In genomic region chr14:101835566-101835965, GRCh38 we compare ENCODE assay signal across 9 cellular contexts.
DNase-seq lines count a peak whose midpoint lies in the region; ATAC-seq and TF ChIP-seq lines count a peak whose summit lies in the region.
"Had no signal": no experiment of that assay in that cellular context is flagged by ENCODE, and none has a peak within 500 bp of the region (broad histone marks: within the 10 kb centered on the region; RNA-seq: fewer than 3 reads in every experiment).

No MANE protein-coding gene starts in this region.

- no peaks in the 10 kb centered on the region for H3K27me3 ChIP-seq in CD8-positive, alpha-beta T cell (ENCODE audit: insufficient read depth, low read length)
- H3K27me3 ChIP-seq in SU-DHL-6 (ENCODE audit: low read length) (no peaks in the 10 kb centered on the region), sigmoid colon (no peaks in the 10 kb centered on the region)
- H3K27me3 ChIP-seq: hepatocyte had no signal

- DNase-seq in CD8-positive, alpha-beta T cell: no peak
- DNase-seq in left ventricle myocardium superior: no peak
- no peak for DNase-seq in sigmoid colon
- no peak for DNase-seq in NCI-H1105 treated with DMSO at 0.1 percent for 48 hours (lab: John Stamatoyannopoulos, UW)
- DNase-seq in kidney tubule cell (ENCODE audit: low spot score): no peak
- DNase-seq: NCI-H146 had no signal

- H3K36me3 Mint-ChIP-seq in CD8-positive, alpha-beta T cell: peaks cover 70% of the 10 kb centered on the region

- no peaks in the 10 kb centered on the region for H4K20me1 ChIP-seq in SU-DHL-6 (ENCODE audit: low read depth, low read length)

- POLR2A ChIA-PET in CD8-positive, alpha-beta T cell (lab: Charles Lee): interaction anchor here (1.1 to 2.4 kb wide), 6 partner anchors 9 to 26 kb away, joined by 6 to 14 read pairs (median 8); no protein-coding TSS in a partner anchor

- no peaks in the 10 kb centered on the region for H3K9me3 Mint-ChIP-seq in CD8-positive, alpha-beta T cell

- no peak for TF ChIP-seq POLR2A in sigmoid colon (IDR thresholded peaks at IDR 0.05)

- peaks cover 82% of the 10 kb centered on the region for H3K4me1 ChIP-seq in CD8-positive, alpha-beta T cell (ENCODE audit: insufficient read depth, low read length)
- H3K4me1 ChIP-seq in sigmoid colon: peaks cover 0 to 97% (median 81%) of the 10 kb centered on the region in 4 donors

- peak overlapping the region; percentile 4; the same call in 1 of the 2 replicates for H3K9ac ChIP-seq in SU-DHL-6 (ENCODE audit: low read length)

- peaks cover 9% of the 10 kb centered on the region for H3K36me3 ChIP-seq in CD8-positive, alpha-beta T cell (ENCODE audit: insufficient read depth, low read length)
- H3K36me3 ChIP-seq in SU-DHL-6 (ENCODE audit: low read length): no peaks in the 10 kb centered on the region
- H3K36me3 ChIP-seq in sigmoid colon: peaks cover 0 to 4% (median 0%) of the 10 kb centered on the region in 4 donors

- H3K27me3 Mint-ChIP-seq in CD8-positive, alpha-beta T cell (ENCODE audit: low read depth): no peaks in the 10 kb centered on the region

- TF ChIP-seq EP300 in sigmoid colon (IDR thresholded peaks at IDR 0.05): no peak

- H3K4me3 ChIP-seq in CD8-positive, alpha-beta T cell (ENCODE audit: low read depth, low read length): no peak overlapping the region
- no peak overlapping the region for H3K4me3 ChIP-seq in SU-DHL-6 (ENCODE audit: insufficient read depth, low read length, poor library complexity, severe bottlenecking)
- H3K4me3 ChIP-seq in sigmoid colon: no peak overlapping the region
- H3K4me3 ChIP-seq: hepatocyte had no signal

- H3K79me2 ChIP-seq in SU-DHL-6 (ENCODE audit: insufficient read depth, low read length): peaks cover 96% of the 10 kb centered on the region

- H3K27ac Mint-ChIP-seq in CD8-positive, alpha-beta T cell: peak overlapping the region; percentile 90

- H2AFZ ChIP-seq in SU-DHL-6 (ENCODE audit: low read depth, low read length, severe bottlenecking): no peak overlapping the region
- H2AFZ ChIP-seq: hepatocyte had no signal

- H3F3A ChIP-seq in SU-DHL-6 (ENCODE audit: insufficient read depth): peaks cover 31% of the 10 kb centered on the region

- no peaks in the 10 kb centered on the region for H3K9me2 ChIP-seq in SU-DHL-6 (replicated peaks; ENCODE audit: insufficient read depth, low read length)

- CTCF ChIA-PET in CD8-positive, alpha-beta T cell (lab: Charles Lee): interaction anchor here (1.0 to 2.2 kb wide), 5 partner anchors 10 to 65 kb away, joined by 3 to 10 read pairs (median 5); no protein-coding TSS in a partner anchor

- H3K9me3 ChIP-seq in CD8-positive, alpha-beta T cell (ENCODE audit: low read length): no peaks in the 10 kb centered on the region
- no peaks in the 10 kb centered on the region for H3K9me3 ChIP-seq in SU-DHL-6 (ENCODE audit: insufficient read depth, low read length)
- H3K9me3 ChIP-seq in sigmoid colon: no peaks in the 10 kb centered on the region

- H3K4me1 Mint-ChIP-seq in CD8-positive, alpha-beta T cell (ENCODE audit: low read depth): peaks cover 85% of the 10 kb centered on the region

- H3K4me2 ChIP-seq in SU-DHL-6 (ENCODE audit: low read depth, low read length, poor library complexity, severe bottlenecking): peak overlapping the region; percentile 45
- H3K4me2 ChIP-seq: hepatocyte had no signal

- TF ChIP-seq CTCF in CD8-positive, alpha-beta T cell (IDR thresholded peaks at IDR 0.05): no peak
- TF ChIP-seq CTCF in SU-DHL-6 (IDR thresholded peaks at IDR 0.05; ENCODE audit: insufficient read depth, low read length, poor library complexity, severe bottlenecking) (no peak), sigmoid colon (IDR thresholded peaks at IDR 0.05) (no peak)

- intact Hi-C loops in CD8-positive, alpha-beta T cell (cut with DNase I, micrococcal nuclease): no loop called here
- intact Hi-C loops in left ventricle myocardium superior (cut with micrococcal nuclease) (no loop called here), sigmoid colon (cut with DNase I) (loop anchor here (5.0 kb wide), 1 partner anchor 63 kb away; no protein-coding TSS in a partner anchor)

- peak overlapping the region; percentile 5 for H3K4me3 Mint-ChIP-seq in CD8-positive, alpha-beta T cell

- no peak for ATAC-seq in CD8-positive, alpha-beta T cell
- ATAC-seq in left ventricle myocardium superior: peak; percentile 33
- no peak for ATAC-seq in HG03378 (IDR thresholded peaks at IDR 0.05; ENCODE audit: unreplicated experiment)

- no peak overlapping the region for H3K27ac ChIP-seq in CD8-positive, alpha-beta T cell (ENCODE audit: low read depth, low read length)
- H3K27ac ChIP-seq in SU-DHL-6 (ENCODE audit: low read depth, low read length) (peak overlapping the region; percentile 92; the same call in 1 of the 2 replicates), sigmoid colon (peak overlapping the region; percentile 75 to 86 (median 77))
- H3K27ac ChIP-seq: hepatocyte had no signal

- 88 to 93% methylated on average over 11 of the region's 11 CpGs for WGBS in sigmoid colon, 2 donors
